ENCODE assay signal across 11 cellular contexts in the genomic region with DNA sequence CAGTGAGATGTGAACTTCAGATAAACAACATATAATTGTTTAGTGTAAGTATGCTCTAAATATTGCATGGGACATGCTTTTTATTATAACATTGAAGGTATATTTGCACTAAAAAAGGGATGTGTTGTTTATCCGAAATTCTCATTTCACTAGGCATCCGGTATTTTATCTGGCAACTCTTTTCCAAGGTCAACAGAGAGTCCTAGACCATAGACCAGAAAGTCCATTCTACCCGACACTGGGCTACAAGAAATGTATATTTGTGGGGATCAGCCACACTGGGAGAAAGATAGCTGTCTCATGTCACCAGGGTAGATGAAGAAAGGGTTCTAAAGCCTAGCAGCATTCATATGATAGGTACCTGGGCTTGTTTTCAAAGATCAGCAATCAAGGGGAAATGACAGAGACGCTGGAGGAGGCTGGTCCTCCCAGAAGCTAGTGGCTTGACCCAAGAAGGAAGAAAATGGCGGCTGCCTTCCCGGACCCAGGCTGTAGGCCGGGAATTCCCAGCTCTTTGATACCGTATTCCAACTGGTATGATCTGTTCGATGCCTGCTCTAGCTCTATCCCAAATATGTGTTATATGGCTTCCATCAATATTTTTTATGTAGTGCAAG.
A peak's percentile ranks its signal among the peaks of the same experiment; 100 is the strongest.
DNase-seq lines count a peak whose midpoint lies in the region; ATAC-seq and TF ChIP-seq lines count a peak whose summit lies in the region.
"Had no signal": no experiment of that assay in that cellular context is flagged by ENCODE, and none has a peak within 500 bp of the region (broad histone marks: within the 10 kb centered on the region; RNA-seq: fewer than 3 reads in every experiment).

No MANE protein-coding gene starts in this region.

- TF ChIP-seq CTCF in activated CD8-positive, alpha-beta T cell treated with anti-CD3 and anti-CD28 coated beads for 36 hours (IDR thresholded peaks at IDR 0.05): no peak
- TF ChIP-seq CTCF in right atrium auricular region (IDR thresholded peaks at IDR 0.05): no peak

- H3K9me3 Mint-ChIP-seq in activated T-cell treated with anti-CD3 and anti-CD28 coated beads, Interleukin-2, amount 50 U/mL, for 24 hours: peaks cover 3% of the 10 kb centered on the region
- peaks cover 3% of the 10 kb centered on the region for H3K9me3 Mint-ChIP-seq in activated CD8-positive, alpha-beta T cell treated with anti-CD3 and anti-CD28 coated beads for 36 hours
- peaks cover 0 to 1% of the 10 kb centered on the region in 2 donors for H3K9me3 Mint-ChIP-seq in stimulated activated naive B cell treated with anti-CD40 and anti-IgM and Interleukin-4, amounts not matched to agents 10 μg/mL and 1 μg/mL and 100 μg/mL, for 72 hours

- H3K4me1 Mint-ChIP-seq in activated T-cell treated with anti-CD3 and anti-CD28 coated beads, Interleukin-2, amount 50 U/mL, for 24 hours (ENCODE audit: low read depth): peaks cover 70% of the 10 kb centered on the region
- H3K4me1 Mint-ChIP-seq in activated CD8-positive, alpha-beta T cell treated with anti-CD3 and anti-CD28 coated beads for 36 hours (ENCODE audit: low read depth): peaks cover 69% of the 10 kb centered on the region
- H3K4me1 Mint-ChIP-seq in stimulated activated naive B cell treated with anti-CD40 and anti-IgM and Interleukin-4, amounts not matched to agents 10 μg/mL and 1 μg/mL and 100 μg/mL, for 72 hours: peaks cover 51 to 70% of the 10 kb centered on the region in 2 donors

- no peak overlapping the region for H3K27ac ChIP-seq in right atrium auricular region

- H3K27ac Mint-ChIP-seq in activated T-cell treated with anti-CD3 and anti-CD28 coated beads, Interleukin-2, amount 50 U/mL, for 24 hours: peak overlapping the region; percentile 95
- H3K27ac Mint-ChIP-seq in activated CD8-positive, alpha-beta T cell treated with anti-CD3 and anti-CD28 coated beads for 36 hours: peak overlapping the region; percentile 93
- H3K27ac Mint-ChIP-seq in stimulated activated naive B cell treated with anti-CD40 and anti-IgM and Interleukin-4, amounts not matched to agents 10 μg/mL and 1 μg/mL and 100 μg/mL, for 72 hours: peak overlapping the region; percentile 85

- H3K27me3 ChIP-seq in right atrium auricular region: no peaks in the 10 kb centered on the region

- H3K4me3 ChIP-seq in right atrium auricular region: no peak overlapping the region

- H3K36me3 Mint-ChIP-seq in activated T-cell treated with anti-CD3 and anti-CD28 coated beads, Interleukin-2, amount 50 U/mL, for 24 hours (ENCODE audit: low read depth): peaks cover 4% of the 10 kb centered on the region
- peaks cover 6% of the 10 kb centered on the region for H3K36me3 Mint-ChIP-seq in activated CD8-positive, alpha-beta T cell treated with anti-CD3 and anti-CD28 coated beads for 36 hours (ENCODE audit: low read depth)
- H3K36me3 Mint-ChIP-seq in stimulated activated naive B cell treated with anti-CD40 and anti-IgM and Interleukin-4, amounts not matched to agents 10 μg/mL and 1 μg/mL and 100 μg/mL, for 72 hours: peaks cover 3 to 4% of the 10 kb centered on the region in 2 donors

- no peak overlapping the region for H3K4me3 Mint-ChIP-seq in activated T-cell treated with anti-CD3 and anti-CD28 coated beads, Interleukin-2, amount 50 U/mL, for 24 hours
- H3K4me3 Mint-ChIP-seq in activated CD8-positive, alpha-beta T cell treated with anti-CD3 and anti-CD28 coated beads for 36 hours: peak overlapping the region; percentile 39
- H3K4me3 Mint-ChIP-seq in stimulated activated naive B cell treated with anti-CD40 and anti-IgM and Interleukin-4, amounts not matched to agents 10 μg/mL and 1 μg/mL and 100 μg/mL, for 72 hours: peak overlapping the region; percentile 1 to 51

- H3K9me3 ChIP-seq in right atrium auricular region: no peaks in the 10 kb centered on the region

- CTCF ChIA-PET in activated CD8-positive, alpha-beta T cell treated with anti-CD3 and anti-CD28 coated beads for 36 hours (lab: Charles Lee): interaction anchor here (1.0 to 2.3 kb wide), 8 partner anchors 8 to 313 kb away, joined by 3 to 8 read pairs (median 3); no protein-coding TSS in a partner anchor

- H3K27me3 Mint-ChIP-seq in activated T-cell treated with anti-CD3 and anti-CD28 coated beads, Interleukin-2, amount 50 U/mL, for 24 hours: no peaks in the 10 kb centered on the region
- no peaks in the 10 kb centered on the region for H3K27me3 Mint-ChIP-seq in activated CD8-positive, alpha-beta T cell treated with anti-CD3 and anti-CD28 coated beads for 36 hours
- no peaks in the 10 kb centered on the region for H3K27me3 Mint-ChIP-seq in stimulated activated naive B cell treated with anti-CD40 and anti-IgM and Interleukin-4, amounts not matched to agents 10 μg/mL and 1 μg/mL and 100 μg/mL, for 72 hours

- H3K36me3 ChIP-seq in right atrium auricular region: no peaks in the 10 kb centered on the region

- ATAC-seq in activated CD8-positive, alpha-beta T cell treated with anti-CD3 and anti-CD28 coated beads for 36 hours: no peak
- ATAC-seq in stimulated activated naive B cell treated with anti-CD40 and anti-IgM and Interleukin-4, amounts not matched to agents 10 μg/mL and 1 μg/mL and 100 μg/mL, for 72 hours (replicated peaks): no peak

- POLR2A ChIA-PET in activated CD8-positive, alpha-beta T cell treated with anti-CD3 and anti-CD28 coated beads for 36 hours (lab: Charles Lee): interaction anchor here (1.0 to 2.6 kb wide), 13 partner anchors 8 to 241 kb away, joined by 3 to 18 read pairs (median 5); a partner anchor contains a TSS

- DNase-seq in activated T-cell treated with anti-CD3 and anti-CD28 coated beads, Interleukin-2, amount 50 U/mL, for 24 hours: peak; percentile 23
- DNase-seq in activated T-cell treated with anti-CD3 and anti-CD28 coated beads, Interleukin-2, amount 50 U/mL, for 1 hour: no peak
- DNase-seq in activated CD8-positive, alpha-beta T cell treated with anti-CD3 and anti-CD28 coated beads for 36 hours: no peak
- DNase-seq in islet precursor cell (peak; percentile 38), NAMALWA (ENCODE audit: low spot score) (no peak), right atrium auricular region (ENCODE audit: low spot score) (no peak)
- DNase-seq in stimulated activated naive B cell treated with anti-CD40 and anti-IgM and Interleukin-4, amounts not matched to agents 10 μg/mL and 1 μg/mL and 100 μg/mL, for 72 hours: no peak
- DNase-seq in stimulated activated CD4-positive, alpha-beta T cell treated with anti-CD3 and anti-CD28 coated beads, Interleukin-2, amount 100 ng/mL, for 24 hours: no peak
- DNase-seq: GDM1, hypothalamus, NCI-H2081 treated with DMSO at 0.1 percent for 48 hours had no signal

- intact Hi-C loops in activated CD8-positive, alpha-beta T cell treated with anti-CD3 and anti-CD28 coated beads for 36 hours (cut with micrococcal nuclease): no loop called here

- H3K4me1 ChIP-seq in right atrium auricular region: peaks cover 0 to 9% of the 10 kb centered on the region in 2 donors

Comparison
In these comparisons a context has a peak if more than half of its experiments do, and no peak if none do; other contexts are left out.
1. DNase-seq: peak in activated T-cell treated with anti-CD3 and anti-CD28 coated beads, Interleukin-2, amount 50 U/mL, for 24 hours (single experiment) and islet precursor cell (single experiment); none in activated T-cell treated with anti-CD3 and anti-CD28 coated beads, Interleukin-2, amount 50 U/mL, for 1 hour (single experiment), activated CD8-positive, alpha-beta T cell treated with anti-CD3 and anti-CD28 coated beads for 36 hours (single experiment), stimulated activated naive B cell treated with anti-CD40 and anti-IgM and Interleukin-4, amounts not matched to agents 10 μg/mL and 1 μg/mL and 100 μg/mL, for 72 hours (single experiment), stimulated activated CD4-positive, alpha-beta T cell treated with anti-CD3 and anti-CD28 coated beads, Interleukin-2, amount 100 ng/mL, for 24 hours (0 of 2), NAMALWA (single experiment) and right atrium auricular region (single experiment).
2. Peak in every context shown above with its lines, with median percentiles within 50 percentile points of each other: H3K27ac Mint-ChIP-seq.